ENCODE assay signal across 1 cellular context in genomic region chr1:162285149-162285561, GRCh38.
TF ChIP-seq lines count a peak whose summit lies in the region.

No MANE protein-coding gene starts in this region.

TF ChIP-seq in HepG2, 621 proteins besides CTCF, POLR2A, EP300 and RAD21 (continued from another document):
- TF ChIP-seq BCLAF1 (IDR thresholded peaks at IDR 0.05) (no peak), KLF11 (CRISPR knock-in tag; IDR thresholded peaks at IDR 0.05) (no peak), AGO1 (IDR thresholded peaks at IDR 0.05; ENCODE audit: low read depth, low read length, poor library complexity, severe bottlenecking) (no peak), ZNF878 (CRISPR knock-in tag; IDR thresholded peaks at IDR 0.05) (no peak), ZBTB33 (CRISPR knock-in tag; IDR thresholded peaks at IDR 0.05) (no peak), ZNF205 (CRISPR knock-in tag; IDR thresholded peaks at IDR 0.05) (no peak), ZNF331 (CRISPR knock-in tag; IDR thresholded peaks at IDR 0.05) (0 out of 2 replicates have a peak, but pooled peaks have one; percentile 14), ZBTB2 (CRISPR knock-in tag; IDR thresholded peaks at IDR 0.05; ENCODE audit: low read depth) (no peak), NFE2 (CRISPR knock-in tag; IDR thresholded peaks at IDR 0.05) (no peak), ZNF773 (CRISPR knock-in tag; IDR thresholded peaks at IDR 0.05; ENCODE audit: borderline replicate concordance) (no peak), PHF8 (CRISPR knock-in tag; IDR thresholded peaks at IDR 0.05) (no peak), RFX3 (CRISPR knock-in tag; IDR thresholded peaks at IDR 0.05) (no peak), ZNF879 (CRISPR knock-in tag; IDR thresholded peaks at IDR 0.05) (no peak), ZNF501 (CRISPR knock-in tag; IDR thresholded peaks at IDR 0.05) (no peak), CCAR2 (optimal IDR thresholded peaks at IDR 0.05; ENCODE audit: low read depth, low read length) (no peak), TAF1 (CRISPR knock-in tag; IDR thresholded peaks at IDR 0.05) (no peak)
- TF ChIP-seq, protein P1, sequence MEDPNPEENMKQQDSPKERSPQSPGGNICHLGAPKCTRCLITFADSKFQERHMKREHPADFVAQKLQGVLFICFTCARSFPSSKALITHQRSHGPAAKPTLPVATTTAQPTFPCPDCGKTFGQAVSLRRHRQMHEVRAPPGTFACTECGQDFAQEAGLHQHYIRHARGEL (CRISPR knock-in tag; IDR thresholded peaks at IDR 0.05): no peak
